8 cellular contexts compared by ENCODE assay signal in genomic region chr9:109498195-109499060, GRCh38. TPM values are rescaled to one million over a fixed set of nuclear protein-coding genes. Genes with fewer than 3 reads are reported as not detected.
A peak's percentile ranks its signal among the peaks of the same experiment; 100 is the strongest.
DNase-seq lines count a peak whose midpoint lies in the region; ATAC-seq and TF ChIP-seq lines count a peak whose summit lies in the region.

Gene PTPN3 (minus strand): TSS chr9:109498307. CDS start chr9:109463434, 34,873 bp downstream.

- no peak within 1 kb of the TSS for H3K9ac ChIP-seq in fibroblast of lung (ENCODE audit: insufficient read depth, low read length)

- H3K4me1 ChIP-seq in fibroblast of lung (ENCODE audit: control insufficient read depth, extremely low read depth, insufficient read depth, low read length) = peaks cover 2% of the 10 kb centered on the region

- peak; percentile 57 for ATAC-seq in GM19351 (IDR thresholded peaks at IDR 0.05; ENCODE audit: unreplicated experiment)
- ATAC-seq in omental fat pad (ENCODE audit: low FRiP score) = peak; percentile 65
- ATAC-seq in GM21619 (IDR thresholded peaks at IDR 0.05; ENCODE audit: unreplicated experiment) = no peak
- no peak for ATAC-seq in activated CD4-positive, CD25-positive, alpha-beta regulatory T cell treated with anti-CD3 and anti-CD28 coated beads, Interleukin-2, amount 50 U/mL, for 24 hours

- H3K9me3 ChIP-seq in fibroblast of lung (ENCODE audit: control insufficient read depth, insufficient read depth, low read depth, low read length) = no peaks in the 10 kb centered on the region

- no peaks in the 10 kb centered on the region for H3K36me3 ChIP-seq in fibroblast of lung (ENCODE audit: control insufficient read depth, insufficient read depth, low read length)

- no peak within 1 kb of the TSS for H3K27ac ChIP-seq in fibroblast of lung (ENCODE audit: insufficient read depth, low read length)

- H3K4me2 ChIP-seq in fibroblast of lung (ENCODE audit: extremely low read depth, insufficient read depth, low read length) = peak within 1 kb of the TSS; percentile 59

- no peak within 1 kb of the TSS for H2AFZ ChIP-seq in fibroblast of lung (ENCODE audit: low read length)

- TF ChIP-seq CTCF in fibroblast of lung (conservative IDR thresholded peaks at IDR 0.05 in 1 of 2, IDR thresholded peaks at IDR 0.05 in 1 of 2; ENCODE audit: low read depth in 1 of 2, low read length in 2 of 2) (no peak), omental fat pad (IDR thresholded peaks at IDR 0.05) (no peak)

- H3K4me3 ChIP-seq in fibroblast of lung (replicated peaks in 1 of 4; ENCODE audit: control extremely low read depth in 1 of 4, insufficient read depth in 1 of 4, low read depth in 3 of 4, low read length in 4 of 4) = peak within 1 kb of the TSS in 3 of 4 experiments; percentile 31 to 49 (median 37)

- no peaks in the 10 kb centered on the region for H4K20me1 ChIP-seq in fibroblast of lung (ENCODE audit: control insufficient read depth, extremely low read depth, insufficient read depth, low read length)

- peaks cover 43% of the 10 kb centered on the region for H3K27me3 ChIP-seq in fibroblast of lung (ENCODE audit: control insufficient read depth, insufficient read depth, low read length)

- DNase-seq in NCI-H774 (lab: John Stamatoyannopoulos, UW) = peak; percentile 28
- peak in 1 of 2 donors; percentile 23 for DNase-seq in fibroblast of lung (ENCODE audit: low read depth in 2 of 2)
- no peak for DNase-seq in omental fat pad (ENCODE audit: low spot score)
- no peak for DNase-seq in stimulated activated CD4-positive, alpha-beta T cell treated with anti-CD3 and anti-CD28 coated beads, Interleukin-2, amount 100 ng/mL, for 24 hours
- DNase-seq in stimulated activated naive CD4-positive, alpha-beta T cell treated with Interleukin-2 at 50 U/mL for 16 hours (lab: John Stamatoyannopoulos, UW) = no peak

- H3K79me2 ChIP-seq in fibroblast of lung (ENCODE audit: control insufficient read depth, insufficient read depth, low read length) = no peaks in the 10 kb centered on the region

RNA-seq across cellular contexts. Expression of gene PTPN3, which starts in this region (rescaled TPM):
- total RNA-seq in fibroblast of lung = 1.3 and 2.3 TPM in 2 replicates
- 0.52 and 1.4 TPM in 2 replicates for polyA plus RNA-seq in fibroblast of lung
- 0.28 and 1.2 TPM in 2 replicates for polyA plus RNA-seq in fibroblast of lung (2012)
- polyA minus RNA-seq in fibroblast of lung (ENCODE audit: low replicate concordance) = 0.31 and 1.5 TPM in 2 replicates
- 10 to 100 TPM in 2 of 4 donors, 1 to 10 TPM in 2; 4.1 to 14.6 (median 7.8) TPM for total RNA-seq in omental fat pad

Comparison
In these comparisons a context has a peak if more than half of its experiments do, and no peak if none do; other contexts are left out.
1. ATAC-seq: peak in GM19351 (single experiment) and omental fat pad (single experiment); none in GM21619 (single experiment) and activated CD4-positive, CD25-positive, alpha-beta regulatory T cell treated with anti-CD3 and anti-CD28 coated beads, Interleukin-2, amount 50 U/mL, for 24 hours (0 of 2).